14 cellular contexts compared by ENCODE assay signal in the genomic region with DNA sequence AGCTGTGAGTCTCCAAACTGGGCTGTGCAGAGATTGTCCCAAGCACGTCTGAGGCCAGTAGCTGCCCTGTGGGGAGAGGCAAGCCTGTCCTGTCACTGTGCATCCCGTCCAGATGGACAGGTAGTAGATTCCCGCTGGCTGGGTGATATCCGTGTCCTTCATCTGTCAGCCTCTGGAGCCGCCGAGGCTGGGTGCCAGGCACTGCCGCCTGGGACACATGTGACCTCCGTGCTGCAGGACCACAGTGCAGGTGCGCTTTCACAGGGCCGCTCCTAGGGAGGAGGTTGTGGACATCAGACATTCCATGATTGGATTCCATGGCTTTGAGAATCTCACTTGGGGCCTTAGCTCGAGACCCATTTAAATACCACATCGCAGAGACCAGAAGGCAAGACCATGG. TPM values are rescaled to one million over a fixed set of nuclear protein-coding genes. Genes with fewer than 3 reads are reported as not detected.
DNase-seq lines count a peak whose midpoint lies in the region; ATAC-seq, FAIRE-seq and TF ChIP-seq lines count a peak whose summit lies in the region.
"Had no signal": no experiment of that assay in that cellular context is flagged by ENCODE, and none has a peak within 500 bp of the region (broad histone marks: within the 10 kb centered on the region; RNA-seq: fewer than 3 reads in every experiment).

No MANE protein-coding gene starts in this region.

- intact Hi-C loops in HCT116 (cut with micrococcal nuclease): no loop called here

- no peaks in the 10 kb centered on the region for H3K27me3 ChIP-seq in HCT116 (ENCODE audit: insufficient read depth, low read length)
- H3K27me3 ChIP-seq in hepatocyte: no peaks in the 10 kb centered on the region
- H3K27me3 ChIP-seq: SJSA1 had no signal

- H3K79me2 ChIP-seq in HCT116 (ENCODE audit: insufficient read depth, low read length): peaks cover 93% of the 10 kb centered on the region
- H3K79me2 ChIP-seq in hepatocyte: peaks cover 90% of the 10 kb centered on the region

- DNase-seq in A549 (ENCODE audit: low read depth in 1 of 2, low spot score in 1 of 2) (no peak), HCT116 (ENCODE audit: low read depth, low spot score) (no peak), T-helper 17 cell (no peak), hepatocyte (ENCODE audit: low spot score) (peak; percentile 5), NCI-H146 treated with DMSO at 0.1 percent for 48 hours (lab: John Stamatoyannopoulos, UW; ENCODE audit: unreplicated experiment) (no peak), SW480 (ENCODE audit: low spot score) (no peak)
- DNase-seq in activated T-cell treated with anti-CD3 and anti-CD28 coated beads, Interleukin-2, amount 50 U/mL, for 24 hours: no peak
- DNase-seq: DMS79, NCI-H1930, NCI-H446, NCI-H69 had no signal

- H3K9me3 Mint-ChIP-seq in activated T-cell treated with anti-CD3 and anti-CD28 coated beads, Interleukin-2, amount 50 U/mL, for 24 hours: no peaks in the 10 kb centered on the region
- H3K9me3 Mint-ChIP-seq: H9 had no signal

- no peak for ATAC-seq in A549
- no peak for ATAC-seq in HCT116
- no peak for ATAC-seq in T-helper 17 cell
- no peak for ATAC-seq in GM19328 (IDR thresholded peaks at IDR 0.05; ENCODE audit: unreplicated experiment)

- H3K9ac ChIP-seq in HCT116 (ENCODE audit: low read length): no peak overlapping the region

- H3K36me3 Mint-ChIP-seq in T-helper 17 cell (ENCODE audit: low read depth): no peaks in the 10 kb centered on the region
- H3K36me3 Mint-ChIP-seq in activated T-cell treated with anti-CD3 and anti-CD28 coated beads, Interleukin-2, amount 50 U/mL, for 24 hours (ENCODE audit: low read depth): peaks cover 55% of the 10 kb centered on the region

- no peak for FAIRE-seq in A549 (lab: Jason Lieb, UNC)

- TF ChIP-seq POLR2A in A549 (IDR thresholded peaks at IDR 0.05; ENCODE audit: low read length) (no peak), HCT116 (IDR thresholded peaks at IDR 0.05; ENCODE audit: borderline replicate concordance, extremely low read depth, insufficient read depth, insufficient read length) (no peak)

- WGBS in A549 (ENCODE audit: missing lambda C conversion rate): 55% methylated on average over 4 of the region's 12 CpGs
- 94% methylated on average over 12 of the region's 12 CpGs for WGBS in hepatocyte (ENCODE audit: low lambda C conversion rate, missing lambda C conversion rate)

- POLR2A ChIA-PET in A549 (lab: Yijun Ruan, JAX): no interaction called here
- POLR2A ChIA-PET in HCT116 (lab: Charles Lee): no interaction called here

- H3K36me3 ChIP-seq in HCT116 (ENCODE audit: control insufficient read depth in 1 of 2, insufficient read depth in 2 of 2, low read length in 2 of 2) (peaks cover 3 to 22% of the 10 kb centered on the region in 2 experiments; a peak in 1 of 4 replicates), hepatocyte (replicated peaks; ENCODE audit: insufficient read depth, low read depth) (no peaks in the 10 kb centered on the region)

- H2AFZ ChIP-seq in HCT116 (ENCODE audit: low read depth, low read length, poor library complexity, severe bottlenecking) (no peak overlapping the region), hepatocyte (no peak overlapping the region)

- H3K4me1 ChIP-seq in A549 (peaks cover 69% of the 10 kb centered on the region), HCT116 (ENCODE audit: control insufficient read depth in 1 of 2, insufficient read depth in 2 of 2, low read length in 2 of 2) (peaks cover 50 to 73% of the 10 kb centered on the region in 2 experiments), hepatocyte (ENCODE audit: insufficient read depth) (peaks cover 30% of the 10 kb centered on the region)

- H3K27ac ChIP-seq in A549 (peak overlapping the region; percentile 98 to 99; a peak in 5 of 6 replicates), HCT116 (ENCODE audit: low read depth, low read length) (no peak overlapping the region), hepatocyte (no peak overlapping the region)
- H3K27ac ChIP-seq: SJSA1 had no signal

- H3K4me2 ChIP-seq in A549 (peak overlapping the region; percentile 93), HCT116 (ENCODE audit: low read length) (no peak overlapping the region), hepatocyte (no peak overlapping the region)

- H3K9me3 ChIP-seq in A549 (no peaks in the 10 kb centered on the region), HCT116 (ENCODE audit: control insufficient read depth in 1 of 2, insufficient read depth in 1 of 2, low read depth in 1 of 2, low read length in 2 of 2) (no peaks in the 10 kb centered on the region), T-helper 17 cell (ENCODE audit: control insufficient read depth, low read length, poor library complexity, severe bottlenecking) (no peaks in the 10 kb centered on the region), hepatocyte (ENCODE audit: low read depth) (no peaks in the 10 kb centered on the region)

- H3K4me3 ChIP-seq in A549 (peak overlapping the region; percentile 11; the same call in 1 of the 3 replicates), HCT116 (replicated peaks in 1 of 2; ENCODE audit: low read depth in 1 of 2, low read length in 2 of 2) (no peak overlapping the region), hepatocyte (no peak overlapping the region)
- H3K4me3 ChIP-seq: SJSA1 had no signal

- no peaks in the 10 kb centered on the region for H3K27me3 Mint-ChIP-seq in T-helper 17 cell
- H3K27me3 Mint-ChIP-seq in activated T-cell treated with anti-CD3 and anti-CD28 coated beads, Interleukin-2, amount 50 U/mL, for 24 hours: no peaks in the 10 kb centered on the region

- RAD21 ChIA-PET in HCT116 (lab: Charles Lee; ENCODE audit: low non-redundant PET in 1 of 2, low total read pairs in 2 of 2, uncharacterized antibody in 2 of 2, unreplicated experiment in 2 of 2): no interaction called here

- H3K9me2 ChIP-seq in HCT116 (ENCODE audit: insufficient read depth): no peaks in the 10 kb centered on the region
- no peaks in the 10 kb centered on the region for H3K9me2 ChIP-seq in hepatocyte (replicated peaks; ENCODE audit: insufficient read depth)

- TF ChIP-seq CTCF in A549 (IDR thresholded peaks at IDR 0.05): no peak
- TF ChIP-seq CTCF in HCT116 (IDR thresholded peaks at IDR 0.05 in 2 of 3, conservative IDR thresholded peaks at IDR 0.05 in 1 of 3; ENCODE audit: borderline replicate concordance in 1 of 3, insufficient read depth in 1 of 3, low read depth in 2 of 3, low read length in 2 of 3): no peak
- no peak for TF ChIP-seq CTCF in hepatocyte (IDR thresholded peaks at IDR 0.05; ENCODE audit: poor library complexity)

- no peak for TF ChIP-seq EP300 in A549 (IDR thresholded peaks at IDR 0.05)

- peaks cover 5% of the 10 kb centered on the region; the same call in 1 of the 2 replicates for H4K20me1 ChIP-seq in HCT116 (ENCODE audit: insufficient read depth)
- peaks cover 62% of the 10 kb centered on the region for H4K20me1 ChIP-seq in hepatocyte (ENCODE audit: insufficient read depth, poor library complexity, severe bottlenecking)

- H3K27ac Mint-ChIP-seq in T-helper 17 cell: peak overlapping the region; percentile 19
- H3K27ac Mint-ChIP-seq in activated T-cell treated with anti-CD3 and anti-CD28 coated beads, Interleukin-2, amount 50 U/mL, for 24 hours: no peak overlapping the region
- H3K27ac Mint-ChIP-seq: H9 had no signal

- peaks cover 35% of the 10 kb centered on the region for H3K4me1 Mint-ChIP-seq in T-helper 17 cell
- H3K4me1 Mint-ChIP-seq in activated T-cell treated with anti-CD3 and anti-CD28 coated beads, Interleukin-2, amount 50 U/mL, for 24 hours (ENCODE audit: low read depth): peaks cover 60% of the 10 kb centered on the region

- CTCF ChIA-PET in A549 (lab: Yijun Ruan, JAX) (interaction anchor here (0.9 kb wide), 1 partner anchor 12 kb away, joined by 3 read pairs; no protein-coding TSS in a partner anchor), HCT116 (lab: Charles Lee) (no interaction called here)

- TSS peak; percentile 8 for BruUV-seq in HCT116 (replicated peaks; lab: Mats Ljungman, UMichigan)

- H3K4me3 Mint-ChIP-seq in T-helper 17 cell: no peak overlapping the region
- no peak overlapping the region for H3K4me3 Mint-ChIP-seq in activated T-cell treated with anti-CD3 and anti-CD28 coated beads, Interleukin-2, amount 50 U/mL, for 24 hours
- H3K4me3 Mint-ChIP-seq: H9 had no signal

- TF ChIP-seq RAD21 in A549 (conservative IDR thresholded peaks at IDR 0.05 in 1 of 2, IDR thresholded peaks at IDR 0.05 in 1 of 2): no peak
- TF ChIP-seq RAD21 in HCT116 (IDR thresholded peaks at IDR 0.05; ENCODE audit: low read depth): no peak

TF ChIP-seq in A549, 52 proteins besides CTCF, POLR2A, EP300 and RAD21 (continues in another document):
- no peak for TF ChIP-seq ESRRA (IDR thresholded peaks at IDR 0.05; ENCODE audit: borderline replicate concordance, low read length)

TF ChIP-seq in HCT116, 20 proteins besides CTCF, POLR2A, EP300 and RAD21 (continues in another document):
- TF ChIP-seq POLR2AphosphoS5 (IDR thresholded peaks at IDR 0.05; ENCODE audit: low read depth, low read length): no peak
- no peak for TF ChIP-seq EGR1 (IDR thresholded peaks at IDR 0.05; ENCODE audit: low read depth)
- TF ChIP-seq CEBPB (IDR thresholded peaks at IDR 0.05; ENCODE audit: low read depth): no peak
- TF ChIP-seq, protein P1, sequence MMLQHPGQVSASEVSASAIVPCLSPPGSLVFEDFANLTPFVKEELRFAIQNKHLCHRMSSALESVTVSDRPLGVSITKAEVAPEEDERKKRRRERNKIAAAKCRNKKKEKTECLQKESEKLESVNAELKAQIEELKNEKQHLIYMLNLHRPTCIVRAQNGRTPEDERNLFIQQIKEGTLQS (IDR thresholded peaks at IDR 0.05): no peak

RNA-seq across cellular contexts. Expression of a gene that starts 4.7 kb away (rescaled TPM):
- 252 and 292 TPM in 2 replicates for polyA plus RNA-seq in A549 (2011; rRNA removed)
- polyA plus RNA-seq in A549 (2012; cell fraction: cytosol; rRNA removed): 331 and 370 TPM in 2 replicates
- polyA plus RNA-seq in A549 (2012; cell fraction: nucleus; rRNA removed): 322 and 326 TPM in 2 replicates
- 189 to 220 TPM (median 214 TPM) in 3 replicates for polyA plus RNA-seq in A549 (2017; fragmentation: RNase III; extraction: RNeasy Plus Mini Kit Qiagen cat#74134 plus additional on column Dnase treatment)
- 336 and 363 TPM in 2 replicates for polyA minus RNA-seq in A549 (2011; rRNA and poly(A)+ RNA removed)
- total RNA-seq in HCT116 (2021; ENCODE audit: unreplicated experiment): 127 TPM
- polyA plus RNA-seq in HCT116 (2012): 133 and 151 TPM in 2 replicates
- 100 to 1,000 TPM in 1 of 2 donors, 10 to 100 TPM in 1; 93.1 to 106 TPM for total RNA-seq in T-helper 17 cell
- total RNA-seq in hepatocyte: 80.3 and 103 TPM in 2 replicates
- 185 and 192 TPM in 2 replicates for polyA plus RNA-seq in hepatocyte

RNA-seq across cellular contexts. Expression of a gene that starts 52.5 kb away (rescaled TPM):
- polyA plus RNA-seq in A549 (2011; rRNA removed): 42.9 and 51.5 TPM in 2 replicates
- 90.6 and 103 TPM in 2 replicates for polyA plus RNA-seq in A549 (2012; cell fraction: cytosol; rRNA removed)
- polyA plus RNA-seq in A549 (2012; cell fraction: nucleus; rRNA removed): 29.1 and 41.0 TPM in 2 replicates
- 94.1 to 102 TPM (median 101 TPM) in 3 replicates for polyA plus RNA-seq in A549 (2017; fragmentation: RNase III; extraction: RNeasy Plus Mini Kit Qiagen cat#74134 plus additional on column Dnase treatment)
- polyA minus RNA-seq in A549 (2011; rRNA and poly(A)+ RNA removed): 16.5 and 23.7 TPM in 2 replicates
- 57.5 TPM for total RNA-seq in HCT116 (2021; ENCODE audit: unreplicated experiment)
- polyA plus RNA-seq in HCT116 (2012): 114 and 120 TPM in 2 replicates
- 10 to 100 TPM; 22.0 to 26.0 TPM for total RNA-seq in T-helper 17 cell
- total RNA-seq in hepatocyte: 24.1 and 30.4 TPM in 2 replicates
- 116 and 120 TPM in 2 replicates for polyA plus RNA-seq in hepatocyte

Comparison
In these comparisons a context has a peak if more than half of its experiments do, and no peak if none do; other contexts are left out.
1. H3K27ac ChIP-seq: peak in A549 (2 of 2); none in HCT116 (single experiment) and hepatocyte (single experiment).